In the genomic region with DNA sequence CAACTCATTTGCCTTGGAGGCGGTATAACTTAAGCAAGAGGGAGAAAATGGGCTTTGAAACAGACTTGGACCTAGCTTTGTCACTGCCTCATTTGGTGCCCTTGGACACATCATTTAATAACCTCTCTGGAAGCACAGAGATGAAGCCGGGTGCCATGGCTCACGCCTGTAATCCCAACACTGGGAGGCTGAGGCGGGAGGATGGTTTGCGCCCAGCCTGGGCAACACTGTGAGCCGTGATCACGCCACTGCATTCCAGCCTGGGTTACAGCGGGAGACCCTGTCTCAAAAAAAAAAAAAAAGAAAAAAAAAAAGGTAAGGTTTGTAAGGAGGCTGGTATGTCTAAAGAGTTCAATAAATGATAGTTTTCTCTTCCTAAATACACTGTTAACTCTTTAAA, we compare ENCODE assay signal across 8 cellular contexts.
DNase-seq lines count a peak whose midpoint lies in the region; ATAC-seq and TF ChIP-seq lines count a peak whose summit lies in the region.

No MANE protein-coding gene starts in this region.

- H3K9me3 Mint-ChIP-seq in stimulated activated effector memory CD8-positive, alpha-beta T cell treated with anti-CD3 and anti-CD28 coated beads, Interleukin-12 subunit alpha, Interleukin-12 subunit beta, amount 100 ng/mL, for 72 hours = no peaks in the 10 kb centered on the region

- peak overlapping the region; percentile 98 for H3K27ac Mint-ChIP-seq in stimulated activated effector memory CD8-positive, alpha-beta T cell treated with anti-CD3 and anti-CD28 coated beads, Interleukin-12 subunit alpha, Interleukin-12 subunit beta, amount 100 ng/mL, for 72 hours

- ATAC-seq in stimulated activated effector memory CD8-positive, alpha-beta T cell treated with anti-CD3 and anti-CD28 coated beads, Interleukin-12 subunit alpha, Interleukin-12 subunit beta, amount 100 ng/mL, for 72 hours = no peak
- no peak for ATAC-seq in HG03159 (IDR thresholded peaks at IDR 0.05; ENCODE audit: unreplicated experiment)

- peak overlapping the region; percentile 98 for H3K4me3 Mint-ChIP-seq in stimulated activated effector memory CD8-positive, alpha-beta T cell treated with anti-CD3 and anti-CD28 coated beads, Interleukin-12 subunit alpha, Interleukin-12 subunit beta, amount 100 ng/mL, for 72 hours

- H3K36me3 Mint-ChIP-seq in stimulated activated effector memory CD8-positive, alpha-beta T cell treated with anti-CD3 and anti-CD28 coated beads, Interleukin-12 subunit alpha, Interleukin-12 subunit beta, amount 100 ng/mL, for 72 hours = peaks cover 78% of the 10 kb centered on the region

- H3K4me1 Mint-ChIP-seq in stimulated activated effector memory CD8-positive, alpha-beta T cell treated with anti-CD3 and anti-CD28 coated beads, Interleukin-12 subunit alpha, Interleukin-12 subunit beta, amount 100 ng/mL, for 72 hours = peaks cover 36% of the 10 kb centered on the region

- no peak for TF ChIP-seq CTCF in VCaP (conservative IDR thresholded peaks at IDR 0.05)

- DNase-seq in NCI-H2171 treated with DMSO at 0.1 percent for 48 hours (lab: John Stamatoyannopoulos, UW) = peak; percentile 40
- DNase-seq in NCI-H2171 (lab: John Stamatoyannopoulos, UW) = no peak
- DNase-seq in glomerular visceral epithelial cell (ENCODE audit: extremely low spot score) = peak; percentile 11
- DNase-seq in stimulated activated effector memory CD8-positive, alpha-beta T cell treated with anti-CD3 and anti-CD28 coated beads, Interleukin-12 subunit alpha, Interleukin-12 subunit beta, amount 100 ng/mL, for 72 hours (ENCODE audit: low spot score in 2 of 2) = no peak
- no peak for DNase-seq in MV-4-11 (lab: John Stamatoyannopoulos, UW)
- no peak for DNase-seq in effector CD4-positive, alpha-beta T cell

- H3K27ac ChIP-seq in VCaP = peak overlapping the region; percentile 95

Comparison
In these comparisons a context has a peak if more than half of its experiments do, and no peak if none do; other contexts are left out.
1. DNase-seq: peak in NCI-H2171 treated with DMSO at 0.1 percent for 48 hours (single experiment) and glomerular visceral epithelial cell (single experiment); none in NCI-H2171 (single experiment), stimulated activated effector memory CD8-positive, alpha-beta T cell treated with anti-CD3 and anti-CD28 coated beads, Interleukin-12 subunit alpha, Interleukin-12 subunit beta, amount 100 ng/mL, for 72 hours (0 of 2), MV-4-11 (single experiment) and effector CD4-positive, alpha-beta T cell (single experiment).